In the genomic region with DNA sequence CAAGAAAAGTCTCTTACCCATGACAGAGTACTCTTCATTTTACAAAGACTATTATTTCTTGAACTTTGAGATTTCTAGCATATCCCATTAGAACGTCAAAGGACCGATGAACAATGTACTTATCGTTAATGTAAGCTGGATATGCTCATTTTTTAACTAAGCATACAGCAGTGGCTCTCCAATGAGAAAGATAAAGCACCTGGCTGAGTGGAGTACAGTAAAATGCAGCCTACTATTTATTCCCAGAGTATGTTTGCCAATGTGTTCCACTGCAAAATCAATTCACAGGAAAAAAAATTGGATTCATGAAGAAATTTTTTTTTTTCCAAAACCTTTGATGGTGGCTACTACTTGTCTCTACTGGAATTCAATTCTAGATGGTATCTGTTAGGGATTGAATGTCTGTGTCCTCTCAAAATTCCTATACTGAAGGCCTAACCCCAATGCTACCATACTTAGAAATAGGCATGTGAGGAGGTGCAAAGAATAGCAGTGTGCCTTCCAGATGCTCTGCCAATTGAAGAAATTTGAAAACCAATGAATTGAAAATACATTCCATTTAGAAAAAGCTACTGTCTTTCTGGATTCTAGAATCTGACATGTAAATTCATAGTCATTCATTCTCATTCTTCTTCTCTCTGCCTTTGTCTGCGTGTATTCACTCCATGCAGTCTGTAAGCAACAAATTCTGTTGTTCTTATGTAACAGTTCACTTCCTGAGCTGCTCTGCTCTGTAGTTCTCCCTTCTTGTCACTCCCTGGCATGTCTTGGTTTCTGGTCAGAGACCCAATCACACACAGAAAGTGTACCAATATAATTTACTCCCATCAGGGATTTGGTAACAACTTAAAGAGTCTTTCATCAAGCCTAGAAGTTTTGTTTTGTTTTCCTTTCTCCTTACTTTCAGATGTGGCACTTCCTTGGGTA, we compare ENCODE assay signal across 1 cellular context.
TF ChIP-seq lines count a peak whose summit lies in the region.

No MANE protein-coding gene starts in this region.

TF ChIP-seq in WTC11, 78 proteins besides CTCF, POLR2A, EP300 and RAD21 (continued from another document):
- no peak for TF ChIP-seq ZNF425 (CRISPR knock-in tag; conservative IDR thresholded peaks at IDR 0.05)
- no peak for TF ChIP-seq TP53 (CRISPR knock-in tag; IDR thresholded peaks at IDR 0.05)
- no peak for TF ChIP-seq NR2C2 (CRISPR knock-in tag; IDR thresholded peaks at IDR 0.05)
- TF ChIP-seq, protein P1, sequence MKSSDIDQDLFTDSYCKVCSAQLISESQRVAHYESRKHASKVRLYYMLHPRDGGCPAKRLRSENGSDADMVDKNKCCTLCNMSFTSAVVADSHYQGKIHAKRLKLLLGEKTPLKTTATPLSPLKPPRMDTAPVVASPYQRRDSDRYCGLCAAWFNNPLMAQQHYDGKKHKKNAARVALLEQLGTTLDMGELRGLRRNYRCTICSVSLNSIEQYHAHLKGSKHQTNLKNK (CRISPR knock-in tag; IDR thresholded peaks at IDR 0.05): no peak
- TF ChIP-seq, protein P2, sequence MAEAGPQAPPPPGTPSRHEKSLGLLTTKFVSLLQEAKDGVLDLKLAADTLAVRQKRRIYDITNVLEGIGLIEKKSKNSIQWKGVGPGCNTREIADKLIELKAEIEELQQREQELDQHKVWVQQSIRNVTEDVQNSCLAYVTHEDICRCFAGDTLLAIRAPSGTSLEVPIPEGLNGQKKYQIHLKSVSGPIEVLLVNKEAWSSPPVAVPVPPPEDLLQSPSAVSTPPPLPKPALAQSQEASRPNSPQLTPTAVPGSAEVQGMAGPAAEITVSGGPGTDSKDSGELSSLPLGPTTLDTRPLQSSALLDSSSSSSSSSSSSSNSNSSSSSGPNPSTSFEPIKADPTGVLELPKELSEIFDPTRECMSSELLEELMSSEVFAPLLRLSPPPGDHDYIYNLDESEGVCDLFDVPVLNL (CRISPR knock-in tag; IDR thresholded peaks at IDR 0.05; ENCODE audit: borderline replicate concordance, low read depth): no peak
- TF ChIP-seq NR3C1 (CRISPR knock-in tag; conservative IDR thresholded peaks at IDR 0.05; ENCODE audit: low read depth): no peak
- TF ChIP-seq, protein P3, sequence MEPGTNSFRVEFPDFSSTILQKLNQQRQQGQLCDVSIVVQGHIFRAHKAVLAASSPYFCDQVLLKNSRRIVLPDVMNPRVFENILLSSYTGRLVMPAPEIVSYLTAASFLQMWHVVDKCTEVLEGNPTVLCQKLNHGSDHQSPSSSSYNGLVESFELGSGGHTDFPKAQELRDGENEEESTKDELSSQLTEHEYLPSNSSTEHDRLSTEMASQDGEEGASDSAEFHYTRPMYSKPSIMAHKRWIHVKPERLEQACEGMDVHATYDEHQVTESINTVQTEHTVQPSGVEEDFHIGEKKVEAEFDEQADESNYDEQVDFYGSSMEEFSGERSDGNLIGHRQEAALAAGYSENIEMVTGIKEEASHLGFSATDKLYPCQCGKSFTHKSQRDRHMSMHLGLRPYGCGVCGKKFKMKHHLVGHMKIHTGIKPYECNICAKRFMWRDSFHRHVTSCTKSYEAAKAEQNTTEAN (CRISPR knock-in tag; IDR thresholded peaks at IDR 0.05): no peak
- no peak for TF ChIP-seq SMAD3 (CRISPR knock-in tag; IDR thresholded peaks at IDR 0.05; ENCODE audit: borderline replicate concordance)
- TF ChIP-seq, protein P4, sequence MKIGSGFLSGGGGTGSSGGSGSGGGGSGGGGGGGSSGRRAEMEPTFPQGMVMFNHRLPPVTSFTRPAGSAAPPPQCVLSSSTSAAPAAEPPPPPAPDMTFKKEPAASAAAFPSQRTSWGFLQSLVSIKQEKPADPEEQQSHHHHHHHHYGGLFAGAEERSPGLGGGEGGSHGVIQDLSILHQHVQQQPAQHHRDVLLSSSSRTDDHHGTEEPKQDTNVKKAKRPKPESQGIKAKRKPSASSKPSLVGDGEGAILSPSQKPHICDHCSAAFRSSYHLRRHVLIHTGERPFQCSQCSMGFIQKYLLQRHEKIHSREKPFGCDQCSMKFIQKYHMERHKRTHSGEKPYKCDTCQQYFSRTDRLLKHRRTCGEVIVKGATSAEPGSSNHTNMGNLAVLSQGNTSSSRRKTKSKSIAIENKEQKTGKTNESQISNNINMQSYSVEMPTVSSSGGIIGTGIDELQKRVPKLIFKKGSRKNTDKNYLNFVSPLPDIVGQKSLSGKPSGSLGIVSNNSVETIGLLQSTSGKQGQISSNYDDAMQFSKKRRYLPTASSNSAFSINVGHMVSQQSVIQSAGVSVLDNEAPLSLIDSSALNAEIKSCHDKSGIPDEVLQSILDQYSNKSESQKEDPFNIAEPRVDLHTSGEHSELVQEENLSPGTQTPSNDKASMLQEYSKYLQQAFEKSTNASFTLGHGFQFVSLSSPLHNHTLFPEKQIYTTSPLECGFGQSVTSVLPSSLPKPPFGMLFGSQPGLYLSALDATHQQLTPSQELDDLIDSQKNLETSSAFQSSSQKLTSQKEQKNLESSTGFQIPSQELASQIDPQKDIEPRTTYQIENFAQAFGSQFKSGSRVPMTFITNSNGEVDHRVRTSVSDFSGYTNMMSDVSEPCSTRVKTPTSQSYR (CRISPR knock-in tag; IDR thresholded peaks at IDR 0.05): no peak
- TF ChIP-seq, protein P5, sequence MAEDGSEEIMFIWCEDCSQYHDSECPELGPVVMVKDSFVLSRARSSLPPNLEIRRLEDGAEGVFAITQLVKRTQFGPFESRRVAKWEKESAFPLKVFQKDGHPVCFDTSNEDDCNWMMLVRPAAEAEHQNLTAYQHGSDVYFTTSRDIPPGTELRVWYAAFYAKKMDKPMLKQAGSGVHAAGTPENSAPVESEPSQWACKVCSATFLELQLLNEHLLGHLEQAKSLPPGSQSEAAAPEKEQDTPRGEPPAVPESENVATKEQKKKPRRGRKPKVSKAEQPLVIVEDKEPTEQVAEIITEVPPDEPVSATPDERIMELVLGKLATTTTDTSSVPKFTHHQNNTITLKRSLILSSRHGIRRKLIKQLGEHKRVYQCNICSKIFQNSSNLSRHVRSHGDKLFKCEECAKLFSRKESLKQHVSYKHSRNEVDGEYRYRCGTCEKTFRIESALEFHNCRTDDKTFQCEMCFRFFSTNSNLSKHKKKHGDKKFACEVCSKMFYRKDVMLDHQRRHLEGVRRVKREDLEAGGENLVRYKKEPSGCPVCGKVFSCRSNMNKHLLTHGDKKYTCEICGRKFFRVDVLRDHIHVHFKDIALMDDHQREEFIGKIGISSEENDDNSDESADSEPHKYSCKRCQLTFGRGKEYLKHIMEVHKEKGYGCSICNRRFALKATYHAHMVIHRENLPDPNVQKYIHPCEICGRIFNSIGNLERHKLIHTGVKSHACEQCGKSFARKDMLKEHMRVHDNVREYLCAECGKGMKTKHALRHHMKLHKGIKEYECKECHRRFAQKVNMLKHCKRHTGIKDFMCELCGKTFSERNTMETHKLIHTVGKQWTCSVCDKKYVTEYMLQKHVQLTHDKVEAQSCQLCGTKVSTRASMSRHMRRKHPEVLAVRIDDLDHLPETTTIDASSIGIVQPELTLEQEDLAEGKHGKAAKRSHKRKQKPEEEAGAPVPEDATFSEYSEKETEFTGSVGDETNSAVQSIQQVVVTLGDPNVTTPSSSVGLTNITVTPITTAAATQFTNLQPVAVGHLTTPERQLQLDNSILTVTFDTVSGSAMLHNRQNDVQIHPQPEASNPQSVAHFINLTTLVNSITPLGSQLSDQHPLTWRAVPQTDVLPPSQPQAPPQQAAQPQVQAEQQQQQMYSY (CRISPR knock-in tag; IDR thresholded peaks at IDR 0.05): no peak
- TF ChIP-seq IRF2 (CRISPR knock-in tag; IDR thresholded peaks at IDR 0.05; ENCODE audit: borderline replicate concordance, low read depth): no peak
- no peak for TF ChIP-seq MXD4 (CRISPR knock-in tag; IDR thresholded peaks at IDR 0.05; ENCODE audit: borderline replicate concordance)
- TF ChIP-seq ATF2 (CRISPR knock-in tag; IDR thresholded peaks at IDR 0.05; ENCODE audit: borderline replicate concordance, low read depth): no peak
- no peak for TF ChIP-seq FOXJ3 (CRISPR knock-in tag; IDR thresholded peaks at IDR 0.05; ENCODE audit: borderline replicate concordance)
- no peak for TF ChIP-seq FOXK1 (CRISPR knock-in tag; IDR thresholded peaks at IDR 0.05)
- TF ChIP-seq TEAD1 (CRISPR knock-in tag; IDR thresholded peaks at IDR 0.05): no peak
- TF ChIP-seq ELF4 (CRISPR knock-in tag; IDR thresholded peaks at IDR 0.05; ENCODE audit: low read depth): no peak
- TF ChIP-seq PRRX2 (CRISPR knock-in tag; IDR thresholded peaks at IDR 0.05): no peak
